8 cellular contexts compared by ENCODE assay signal in genomic region chr1:109792056-109792831, GRCh38. TPM values are rescaled to one million over a fixed set of nuclear protein-coding genes. Genes with fewer than 3 reads are reported as not detected.
A peak's percentile ranks its signal among the peaks of the same experiment; 100 is the strongest.
DNase-seq lines count a peak whose midpoint lies in the region; ATAC-seq, FAIRE-seq and TF ChIP-seq lines count a peak whose summit lies in the region.

No MANE protein-coding gene starts in this region.

- H3K36me3 ChIP-seq in SK-N-MC (ENCODE audit: insufficient read depth, low read length) (no peaks in the 10 kb centered on the region), mesodermal cell (ENCODE audit: control insufficient read depth, insufficient read depth, low read length) (no peaks in the 10 kb centered on the region)

- DNase-seq in AG04449 (ENCODE audit: low read depth, low spot score) (peak; percentile 77), H54 (ENCODE audit: insufficient read length, low spot score) (peak; percentile 75), SK-N-MC (ENCODE audit: low read depth, low spot score) (no peak), epidermal melanocyte (ENCODE audit: insufficient read length, low spot score) (peak; percentile 85), MV-4-11 (lab: John Stamatoyannopoulos, UW) (no peak)
- no peak for DNase-seq in activated CD4-positive, alpha-beta T cell treated with anti-CD3 and anti-CD28 coated beads for 4 hours

- TF ChIP-seq POLR2A in H54 (IDR thresholded peaks at IDR 0.05; ENCODE audit: low read depth, low read length): no peak

- H3K27ac ChIP-seq in SK-N-MC: peak overlapping the region; percentile 85
- H3K27ac ChIP-seq in mesodermal cell (ENCODE audit: low read depth, low read length, severe bottlenecking): peak overlapping the region; percentile 81

- FAIRE-seq in H54 (lab: Jason Lieb, UNC): no peak

- peaks cover 51% of the 10 kb centered on the region for H3K4me1 ChIP-seq in mesodermal cell (ENCODE audit: control insufficient read depth, insufficient read depth, low read length, poor library complexity, severe bottlenecking)

- CTCF ChIA-PET in AG04449 (lab: Yijun Ruan, JAX): interaction anchor here (1.0 to 28.0 kb wide), 18 partner anchors 9 to 246 kb away, joined by 3 to 1425 read pairs (median 6); partner anchors contain the start of genes AHCYL1 and CSF1

- H3K9me3 ChIP-seq in SK-N-MC (ENCODE audit: low read depth, low read length) (no peaks in the 10 kb centered on the region), mesodermal cell (ENCODE audit: control insufficient read depth, low read length) (no peaks in the 10 kb centered on the region)

- H3K9ac ChIP-seq in SK-N-MC (ENCODE audit: insufficient read length): peak overlapping the region; percentile 17

- no peak for ATAC-seq in GM18868 (IDR thresholded peaks at IDR 0.05; ENCODE audit: unreplicated experiment)

- POLR2A ChIA-PET in AG04449 (lab: Yijun Ruan, JAX): interaction anchor here (0.6 to 0.7 kb wide), 2 partner anchors 192 to 244 kb away, joined by 3 read pairs; partner anchors contain the start of genes AHCYL1 and GNAI3

- H3K4me3 ChIP-seq in AG04449 (ENCODE audit: low read depth, low read length): no peak overlapping the region
- H3K4me3 ChIP-seq in SK-N-MC: peak overlapping the region; percentile 47
- no peak overlapping the region for H3K4me3 ChIP-seq in mesodermal cell (ENCODE audit: extremely low read depth, insufficient read depth, low read length, poor library complexity, severe bottlenecking)

- 52 to 65% methylated on average over 14 to 15 of the region's 18 CpGs for WGBS in mesodermal cell (ENCODE audit: insufficient coverage in 2 of 2), 2 experiments

- peak; percentile 76 for TF ChIP-seq CTCF in AG04449 (IDR thresholded peaks at IDR 0.05; ENCODE audit: insufficient read depth, low read length, missing control alignments)

RNA-seq across cellular contexts. Expression of gene EPS8L3, which starts 28.5 kb away (rescaled TPM):
- polyA plus RNA-seq in mesodermal cell (2013, experiment 1 of 2): not detected
- polyA plus RNA-seq in mesodermal cell (2013, experiment 2 of 2): not detected

RNA-seq across cellular contexts. Expression of gene GSTM3, which starts 51.4 kb away (rescaled TPM):
- polyA plus RNA-seq in mesodermal cell (2013, experiment 1 of 2): 34.3 TPM
- polyA plus RNA-seq in mesodermal cell (2013, experiment 2 of 2): 31.6 TPM

Comparison
In these comparisons a context has a peak if more than half of its experiments do, and no peak if none do; other contexts are left out.
1. DNase-seq: peak in AG04449 (single experiment), H54 (single experiment) and epidermal melanocyte (single experiment); none in SK-N-MC (single experiment), MV-4-11 (single experiment) and activated CD4-positive, alpha-beta T cell treated with anti-CD3 and anti-CD28 coated beads for 4 hours (0 of 2).